Comparison of ENCODE assay signal across 15 cellular contexts in the genomic region with DNA sequence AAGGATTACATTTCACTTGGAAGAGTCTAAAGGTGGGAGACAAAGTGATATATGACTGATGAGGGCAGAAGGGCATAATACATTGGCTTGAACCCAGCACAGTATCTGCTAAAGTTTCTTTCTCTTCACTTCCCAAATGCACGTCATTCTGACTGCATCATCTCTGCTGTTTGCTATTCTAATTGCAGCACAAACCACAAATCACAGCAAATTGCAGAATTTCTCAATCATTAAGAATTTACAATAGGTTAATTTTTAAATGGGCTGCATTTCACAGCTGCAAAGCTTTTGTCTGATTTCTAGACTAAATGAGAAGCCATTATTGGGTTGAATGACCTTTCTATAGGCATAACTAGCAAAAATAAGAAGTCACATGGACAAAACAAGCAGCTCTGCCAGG.
DNase-seq lines count a peak whose midpoint lies in the region; ATAC-seq, FAIRE-seq and TF ChIP-seq lines count a peak whose summit lies in the region.
"Had no signal": no experiment of that assay in that cellular context is flagged by ENCODE, and none has a peak within 500 bp of the region (broad histone marks: within the 10 kb centered on the region; RNA-seq: fewer than 3 reads in every experiment).

No MANE protein-coding gene starts in this region.

- H3K27ac ChIP-seq in liver (ENCODE audit: low read depth in 1 of 2, low read length in 2 of 2) (no peak overlapping the region), HepG2 (ENCODE audit: extremely low read length, insufficient read depth, low read length) (no peak overlapping the region)

- H3K9me3 ChIP-seq in liver (ENCODE audit: control insufficient read depth in 4 of 4, low read length in 3 of 4) (no peaks in the 10 kb centered on the region), HepG2 (ENCODE audit: low read length) (no peaks in the 10 kb centered on the region)

- H3K4me1 ChIP-seq in liver (ENCODE audit: control insufficient read depth in 4 of 4, insufficient read depth in 4 of 4, low read length in 3 of 4) = peaks cover 0 to 2% (median under 1%) of the 10 kb centered on the region in 4 donors
- no peaks in the 10 kb centered on the region for H3K4me1 ChIP-seq in HepG2 (ENCODE audit: insufficient read depth, low read length)

- H3K36me3 ChIP-seq in liver (ENCODE audit: control insufficient read depth in 4 of 4, insufficient read depth in 3 of 4, low read depth in 1 of 4, low read length in 3 of 4) = no peaks in the 10 kb centered on the region
- no peaks in the 10 kb centered on the region for H3K36me3 ChIP-seq in HepG2 (replicated peaks in 1 of 2; ENCODE audit: control insufficient read depth in 1 of 2, insufficient read depth in 2 of 2, low read length in 2 of 2)

- no peak overlapping the region for H3K4me3 ChIP-seq in liver (ENCODE audit: low read depth in 1 of 3, low read length in 3 of 3)
- no peak overlapping the region for H3K4me3 ChIP-seq in HepG2 (replicated peaks in 1 of 3; ENCODE audit: insufficient read depth in 1 of 3, low read depth in 2 of 3, low read length in 3 of 3)
- H3K4me3 ChIP-seq in epithelial cell of proximal tubule (ENCODE audit: low read depth, low read length) = no peak overlapping the region

- WGBS in liver = 39% methylated on average over 1 of the region's 1 CpG
- 95% methylated on average over 1 of the region's 1 CpG for WGBS in HepG2 (ENCODE audit: low lambda C conversion rate)

- FAIRE-seq in HepG2 (lab: Jason Lieb, UNC) = no peak
- FAIRE-seq: RCC 7860 had no signal

- intact Hi-C loops in HepG2 (cut with micrococcal nuclease; ENCODE audit: unreplicated experiment) = no loop called here

- no peak overlapping the region for H3K4me2 ChIP-seq in HepG2 (ENCODE audit: low read depth, low read length)

- CTCF ChIA-PET in HepG2 (lab: Yijun Ruan, JAX; ENCODE audit: low intra/inter-chr PET ratio, low total read pairs) = no interaction called here

- no peak for ATAC-seq in HepG2

- H4K20me1 ChIP-seq in HepG2 (ENCODE audit: insufficient read depth, low read length) = no peaks in the 10 kb centered on the region

- H2AFZ ChIP-seq in HepG2 (ENCODE audit: low read length) = no peak overlapping the region

- H3K79me2 ChIP-seq in HepG2 (ENCODE audit: insufficient read depth, low read length) = no peaks in the 10 kb centered on the region

- in situ Hi-C loops in HepG2 (cut with HindIII; ENCODE audit: extremely low pct_ligation_motif_present, low pct_unique_long_range_greater_than_20kb) = no loop called here

- TF ChIP-seq EP300 in HepG2 (IDR thresholded peaks at IDR 0.05; ENCODE audit: low read depth in 2 of 2, low read length in 2 of 2) = no peak
- TF ChIP-seq EP300 in HepG2 (CRISPR knock-in tag; IDR thresholded peaks at IDR 0.05; ENCODE audit: borderline replicate concordance) = no peak

- H3K27me3 ChIP-seq in liver (ENCODE audit: control insufficient read depth in 4 of 4, insufficient read depth in 4 of 4, low read length in 3 of 4) = no peaks in the 10 kb centered on the region
- no peaks in the 10 kb centered on the region; a peak in 1 of 5 replicates for H3K27me3 ChIP-seq in HepG2 (ENCODE audit: control insufficient read depth in 1 of 2, insufficient read depth in 2 of 2, low read length in 2 of 2)

- BruUV-seq in HepG2 (replicated peaks; lab: Mats Ljungman, UMichigan) = no TSS peak

- H3K9ac ChIP-seq in liver (ENCODE audit: low read depth in 1 of 2, low read length in 2 of 2) = no peak overlapping the region
- no peak overlapping the region for H3K9ac ChIP-seq in HepG2 (ENCODE audit: insufficient read depth, low read depth, low read length)

- TF ChIP-seq RAD21 in liver (IDR thresholded peaks at IDR 0.05) = no peak
- no peak for TF ChIP-seq RAD21 in HepG2 (CRISPR knock-in tag; IDR thresholded peaks at IDR 0.05)

- TF ChIP-seq POLR2A in HepG2 (IDR thresholded peaks at IDR 0.05; ENCODE audit: insufficient read depth in 1 of 2, low read depth in 2 of 2, low read length in 2 of 2) = no peak

- no peak for TF ChIP-seq CTCF in liver (IDR thresholded peaks at IDR 0.05; ENCODE audit: low read depth, low read length, missing input control)
- no peak for TF ChIP-seq CTCF in HepG2 (CRISPR knock-in tag; IDR thresholded peaks at IDR 0.05)
- no peak for TF ChIP-seq CTCF in epithelial cell of proximal tubule (conservative IDR thresholded peaks at IDR 0.05; ENCODE audit: low read depth, low read length)

- POLR2A ChIA-PET in HepG2 (lab: Yijun Ruan, JAX) = no interaction called here

- DNase-seq in HepG2 (ENCODE audit: low spot score) (no peak), NCI-H2081 treated with DMSO at 0.1 percent for 48 hours (lab: John Stamatoyannopoulos, UW) (peak; percentile 42), epithelial cell of proximal tubule (ENCODE audit: low read depth) (peak; percentile 78), renal cortical epithelial cell (ENCODE audit: low read depth) (peak; percentile 92), GM19240 (ENCODE audit: insufficient read length, low spot score) (no peak), COLO668 (lab: John Stamatoyannopoulos, UW; ENCODE audit: unreplicated experiment) (no peak), NCI-H2196 (lab: John Stamatoyannopoulos, UW; ENCODE audit: unreplicated experiment) (no peak)
- DNase-seq: CD4-positive, alpha-beta T cell; Kasumi-1; NCI-H2029 treated with DMSO at 0.1 percent for 48 hours; NCI-H774; SHP77; T-helper 2 cell had no signal

TF ChIP-seq in liver, 16 proteins besides CTCF, POLR2A, EP300 and RAD21:
- TF ChIP-seq, protein P1, sequence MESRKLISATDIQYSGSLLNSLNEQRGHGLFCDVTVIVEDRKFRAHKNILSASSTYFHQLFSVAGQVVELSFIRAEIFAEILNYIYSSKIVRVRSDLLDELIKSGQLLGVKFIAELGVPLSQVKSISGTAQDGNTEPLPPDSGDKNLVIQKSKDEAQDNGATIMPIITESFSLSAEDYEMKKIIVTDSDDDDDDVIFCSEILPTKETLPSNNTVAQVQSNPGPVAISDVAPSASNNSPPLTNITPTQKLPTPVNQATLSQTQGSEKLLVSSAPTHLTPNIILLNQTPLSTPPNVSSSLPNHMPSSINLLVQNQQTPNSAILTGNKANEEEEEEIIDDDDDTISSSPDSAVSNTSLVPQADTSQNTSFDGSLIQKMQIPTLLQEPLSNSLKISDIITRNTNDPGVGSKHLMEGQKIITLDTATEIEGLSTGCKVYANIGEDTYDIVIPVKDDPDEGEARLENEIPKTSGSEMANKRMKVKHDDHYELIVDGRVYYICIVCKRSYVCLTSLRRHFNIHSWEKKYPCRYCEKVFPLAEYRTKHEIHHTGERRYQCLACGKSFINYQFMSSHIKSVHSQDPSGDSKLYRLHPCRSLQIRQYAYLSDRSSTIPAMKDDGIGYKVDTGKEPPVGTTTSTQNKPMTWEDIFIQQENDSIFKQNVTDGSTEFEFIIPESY (IDR thresholded peaks at IDR 0.05) = no peak
- TF ChIP-seq HNF4A (conservative IDR thresholded peaks at IDR 0.05) = peak; percentile 16 to 28

TF ChIP-seq in HepG2, 621 proteins besides CTCF, POLR2A, EP300 and RAD21 (continues in another document):
- TF ChIP-seq ISL2 (CRISPR knock-in tag; IDR thresholded peaks at IDR 0.05) (no peak), ARNT (IDR thresholded peaks at IDR 0.05) (no peak)
- TF ChIP-seq, protein P2, sequence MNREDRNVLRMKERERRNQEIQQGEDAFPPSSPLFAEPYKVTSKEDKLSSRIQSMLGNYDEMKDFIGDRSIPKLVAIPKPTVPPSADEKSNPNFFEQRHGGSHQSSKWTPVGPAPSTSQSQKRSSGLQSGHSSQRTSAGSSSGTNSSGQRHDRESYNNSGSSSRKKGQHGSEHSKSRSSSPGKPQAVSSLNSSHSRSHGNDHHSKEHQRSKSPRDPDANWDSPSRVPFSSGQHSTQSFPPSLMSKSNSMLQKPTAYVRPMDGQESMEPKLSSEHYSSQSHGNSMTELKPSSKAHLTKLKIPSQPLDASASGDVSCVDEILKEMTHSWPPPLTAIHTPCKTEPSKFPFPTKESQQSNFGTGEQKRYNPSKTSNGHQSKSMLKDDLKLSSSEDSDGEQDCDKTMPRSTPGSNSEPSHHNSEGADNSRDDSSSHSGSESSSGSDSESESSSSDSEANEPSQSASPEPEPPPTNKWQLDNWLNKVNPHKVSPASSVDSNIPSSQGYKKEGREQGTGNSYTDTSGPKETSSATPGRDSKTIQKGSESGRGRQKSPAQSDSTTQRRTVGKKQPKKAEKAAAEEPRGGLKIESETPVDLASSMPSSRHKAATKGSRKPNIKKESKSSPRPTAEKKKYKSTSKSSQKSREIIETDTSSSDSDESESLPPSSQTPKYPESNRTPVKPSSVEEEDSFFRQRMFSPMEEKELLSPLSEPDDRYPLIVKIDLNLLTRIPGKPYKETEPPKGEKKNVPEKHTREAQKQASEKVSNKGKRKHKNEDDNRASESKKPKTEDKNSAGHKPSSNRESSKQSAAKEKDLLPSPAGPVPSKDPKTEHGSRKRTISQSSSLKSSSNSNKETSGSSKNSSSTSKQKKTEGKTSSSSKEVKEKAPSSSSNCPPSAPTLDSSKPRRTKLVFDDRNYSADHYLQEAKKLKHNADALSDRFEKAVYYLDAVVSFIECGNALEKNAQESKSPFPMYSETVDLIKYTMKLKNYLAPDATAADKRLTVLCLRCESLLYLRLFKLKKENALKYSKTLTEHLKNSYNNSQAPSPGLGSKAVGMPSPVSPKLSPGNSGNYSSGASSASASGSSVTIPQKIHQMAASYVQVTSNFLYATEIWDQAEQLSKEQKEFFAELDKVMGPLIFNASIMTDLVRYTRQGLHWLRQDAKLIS (CRISPR knock-in tag; IDR thresholded peaks at IDR 0.05) = no peak

Comparison
In these comparisons a context has a peak if more than half of its experiments do, and no peak if none do; other contexts are left out.
1. DNase-seq: peak in NCI-H2081 treated with DMSO at 0.1 percent for 48 hours (single experiment), epithelial cell of proximal tubule (single experiment) and renal cortical epithelial cell (single experiment); none in HepG2 (single experiment), GM19240 (single experiment), COLO668 (single experiment) and NCI-H2196 (single experiment).